In genomic region chr15:98817745-98818144, GRCh38 we compare ENCODE assay signal across 25 cellular contexts.
A peak's percentile ranks its signal among the peaks of the same experiment; 100 is the strongest.
DNase-seq lines count a peak whose midpoint lies in the region; ATAC-seq, FAIRE-seq and TF ChIP-seq lines count a peak whose summit lies in the region.
"Had no signal": no experiment of that assay in that cellular context is flagged by ENCODE, and none has a peak within 500 bp of the region (broad histone marks: within the 10 kb centered on the region; RNA-seq: fewer than 3 reads in every experiment).

No MANE protein-coding gene starts in this region.

- peaks cover 19% of the 10 kb centered on the region for H3K36me3 Mint-ChIP-seq in endodermal cell (ENCODE audit: low read depth)

- H3K4me2 ChIP-seq in HepG2 (ENCODE audit: low read depth, low read length): peak overlapping the region; percentile 1; the same call in 1 of the 2 replicates
- H3K4me2 ChIP-seq: BLaER1 had no signal

- H3K4me3 ChIP-seq in HepG2 (replicated peaks in 1 of 3; ENCODE audit: insufficient read depth in 1 of 3, low read depth in 2 of 3, low read length in 3 of 3): no peak overlapping the region
- no peak overlapping the region for H3K4me3 ChIP-seq in right lobe of liver
- no peak overlapping the region for H3K4me3 ChIP-seq in Panc1 (ENCODE audit: low read depth in 2 of 2, low read length in 2 of 2)
- H3K4me3 ChIP-seq in endodermal cell (ENCODE audit: low read length): no peak overlapping the region
- H3K4me3 ChIP-seq in HAP-1: no peak overlapping the region
- H3K4me3 ChIP-seq in small intestine (ENCODE audit: low read depth in 1 of 2, low read length in 2 of 2): no peak overlapping the region
- H3K4me3 ChIP-seq: BLaER1, GM12878, GM23248 had no signal

- intact Hi-C loops in HepG2 (cut with micrococcal nuclease; ENCODE audit: unreplicated experiment) (no loop called here), right lobe of liver (cut with DNase I) (no loop called here), Panc1 (cut with micrococcal nuclease; ENCODE audit: unreplicated experiment) (no loop called here), sciatic nerve (cut with DNase I) (no loop called here)

- ATAC-seq in HepG2: peak; percentile 77
- ATAC-seq in right lobe of liver: no peak
- no peak for ATAC-seq in Panc1
- ATAC-seq in sciatic nerve: no peak
- ATAC-seq: CD8-positive, alpha-beta T cell; GM12878 had no signal

- no peak for TF ChIP-seq RAD21 in HepG2 (CRISPR knock-in tag; IDR thresholded peaks at IDR 0.05)

- no peak overlapping the region for H3K4me3 Mint-ChIP-seq in endodermal cell
- H3K4me3 Mint-ChIP-seq: B cell; CD4-positive, CD25-positive, alpha-beta regulatory T cell; CD8-positive, alpha-beta T cell had no signal

- no peaks in the 10 kb centered on the region for H3K9me3 ChIP-seq in HepG2 (ENCODE audit: low read length)
- no peaks in the 10 kb centered on the region for H3K9me3 ChIP-seq in right lobe of liver
- H3K9me3 ChIP-seq in Panc1 (ENCODE audit: control insufficient read depth, insufficient read depth, low read depth, low read length): no peaks in the 10 kb centered on the region; the same call in 1 of the 2 replicates
- H3K9me3 ChIP-seq in endodermal cell (ENCODE audit: control insufficient read depth, low read length): no peaks in the 10 kb centered on the region
- H3K9me3 ChIP-seq in HAP-1: no peaks in the 10 kb centered on the region
- no peaks in the 10 kb centered on the region for H3K9me3 ChIP-seq in small intestine (ENCODE audit: control insufficient read depth, low read depth)
- H3K9me3 ChIP-seq: Caco-2 had no signal

- H3K27me3 ChIP-seq in HepG2 (ENCODE audit: control insufficient read depth in 1 of 2, insufficient read depth in 2 of 2, low read length in 2 of 2) (no peaks in the 10 kb centered on the region), right lobe of liver (no peaks in the 10 kb centered on the region), Panc1 (ENCODE audit: control insufficient read depth, insufficient read depth, low read length) (no peaks in the 10 kb centered on the region), endodermal cell (ENCODE audit: control insufficient read depth, insufficient read depth, low read length, poor library complexity, severe bottlenecking) (no peaks in the 10 kb centered on the region), HAP-1 (ENCODE audit: low read depth) (no peaks in the 10 kb centered on the region), small intestine (ENCODE audit: control insufficient read depth in 2 of 2, insufficient read depth in 2 of 2, low read length in 2 of 2) (no peaks in the 10 kb centered on the region)
- H3K27me3 ChIP-seq: BLaER1 had no signal

- peak overlapping the region; percentile 52 for H3K27ac Mint-ChIP-seq in endodermal cell
- H3K27ac Mint-ChIP-seq: B cell; CD4-positive, CD25-positive, alpha-beta regulatory T cell; CD8-positive, alpha-beta T cell had no signal

- H2AFZ ChIP-seq in HepG2 (ENCODE audit: low read length): no peak overlapping the region
- H2AFZ ChIP-seq: GM23248 had no signal

- POLR2A ChIA-PET in HepG2 (lab: Yijun Ruan, JAX): no interaction called here
- POLR2A ChIA-PET in Panc1 (lab: Charles Lee): no interaction called here

- no peak for TF ChIP-seq CTCF in HepG2 (CRISPR knock-in tag; IDR thresholded peaks at IDR 0.05)
- no peak for TF ChIP-seq CTCF in right lobe of liver (IDR thresholded peaks at IDR 0.05)
- TF ChIP-seq CTCF in Panc1 (IDR thresholded peaks at IDR 0.05): no peak
- TF ChIP-seq CTCF in endodermal cell (conservative IDR thresholded peaks at IDR 0.05): no peak

- peaks cover 49% of the 10 kb centered on the region for H3K4me1 ChIP-seq in HepG2 (ENCODE audit: insufficient read depth, low read length)
- no peaks in the 10 kb centered on the region for H3K4me1 ChIP-seq in right lobe of liver
- peaks cover 4% of the 10 kb centered on the region; the same call in 1 of the 2 replicates for H3K4me1 ChIP-seq in Panc1 (ENCODE audit: control insufficient read depth, insufficient read depth, low read length)
- H3K4me1 ChIP-seq in endodermal cell (ENCODE audit: control insufficient read depth, insufficient read depth, low read length): peaks cover 11% of the 10 kb centered on the region
- H3K4me1 ChIP-seq in HAP-1: peaks cover 30% of the 10 kb centered on the region
- no peaks in the 10 kb centered on the region for H3K4me1 ChIP-seq in small intestine (ENCODE audit: control insufficient read depth in 2 of 2, insufficient read depth in 1 of 2, low read depth in 1 of 2, low read length in 1 of 2)
- H3K4me1 ChIP-seq: Caco-2 had no signal

- H3K27me3 Mint-ChIP-seq in endodermal cell (ENCODE audit: insufficient read depth): no peaks in the 10 kb centered on the region
- H3K27me3 Mint-ChIP-seq: B cell; CD4-positive, CD25-positive, alpha-beta regulatory T cell had no signal

- H3K9me3 Mint-ChIP-seq in endodermal cell: no peaks in the 10 kb centered on the region

- TF ChIP-seq EP300 in HepG2 (IDR thresholded peaks at IDR 0.05; ENCODE audit: low read depth in 2 of 2, low read length in 2 of 2) (no peak), HepG2 (CRISPR knock-in tag; IDR thresholded peaks at IDR 0.05; ENCODE audit: borderline replicate concordance) (no peak)

- 61% methylated on average over 2 of the region's 2 CpGs for WGBS in HepG2 (ENCODE audit: low lambda C conversion rate)
- 56% methylated on average over 2 of the region's 2 CpGs for WGBS in right lobe of liver (ENCODE audit: insufficient coverage, low coverage, low lambda C conversion rate, missing lambda C conversion rate)
- 81 to 92% methylated on average over 2 of the region's 2 CpGs for WGBS in endodermal cell (ENCODE audit: insufficient coverage in 1 of 2, insufficient read length in 1 of 2), 2 experiments
- WGBS in small intestine, 3 donors: 92 to 97% (median 93%) methylated on average over 2 of the region's 2 CpGs

- H3K4me1 Mint-ChIP-seq in endodermal cell: peaks cover 64% of the 10 kb centered on the region
- H3K4me1 Mint-ChIP-seq: B cell had no signal

- H3K27ac ChIP-seq in HepG2 (ENCODE audit: extremely low read length, insufficient read depth, low read length) (no peak overlapping the region), right lobe of liver (no peak overlapping the region), Panc1 (ENCODE audit: low read length) (peak overlapping the region; percentile 30; the same call in 1 of the 2 replicates), endodermal cell (ENCODE audit: low read depth, low read length) (no peak overlapping the region), small intestine (ENCODE audit: low read depth in 1 of 2, low read length in 1 of 2) (no peak overlapping the region)
- H3K27ac ChIP-seq: 22Rv1, BLaER1, C4-2B, GM23248 had no signal

- FAIRE-seq in HepG2 (lab: Jason Lieb, UNC): no peak
- no peak for FAIRE-seq in small intestine (lab: Jason Lieb, UNC)
- FAIRE-seq: A204.1, D721Med, GM12878, GM19239 had no signal

- BruUV-seq in HepG2 (replicated peaks; lab: Mats Ljungman, UMichigan) (no TSS peak), Panc1 (replicated peaks; lab: Mats Ljungman, UMichigan) (no TSS peak)

- H3K9ac ChIP-seq in HepG2 (ENCODE audit: insufficient read depth, low read depth, low read length) (no peak overlapping the region), endodermal cell (ENCODE audit: extremely low read depth, low read length, poor library complexity, severe bottlenecking) (no peak overlapping the region)
- H3K9ac ChIP-seq: BLaER1, GM23248 had no signal

- CTCF ChIA-PET in HepG2 (lab: Yijun Ruan, JAX; ENCODE audit: low intra/inter-chr PET ratio, low total read pairs) (no interaction called here), Panc1 (lab: Charles Lee) (no interaction called here)

- peaks cover 46% of the 10 kb centered on the region for H4K20me1 ChIP-seq in HepG2 (ENCODE audit: insufficient read depth, low read length)

- TF ChIP-seq POLR2A in HepG2 (IDR thresholded peaks at IDR 0.05; ENCODE audit: insufficient read depth in 1 of 2, low read depth in 2 of 2, low read length in 2 of 2) (no peak), right lobe of liver (IDR thresholded peaks at IDR 0.05) (no peak)

- H3K36me3 ChIP-seq in HepG2 (replicated peaks in 1 of 2; ENCODE audit: control insufficient read depth in 1 of 2, insufficient read depth in 2 of 2, low read length in 2 of 2) (peaks cover 0 to 1% of the 10 kb centered on the region in 2 experiments; a peak in 1 of 5 replicates), right lobe of liver (no peaks in the 10 kb centered on the region), Panc1 (ENCODE audit: control insufficient read depth, insufficient read depth, low read length) (no peaks in the 10 kb centered on the region), endodermal cell (ENCODE audit: control insufficient read depth, insufficient read depth, low read length) (peaks cover 37% of the 10 kb centered on the region), HAP-1 (replicated peaks) (no peaks in the 10 kb centered on the region), small intestine (ENCODE audit: control insufficient read depth in 2 of 2, insufficient read depth in 2 of 2, low read length in 2 of 2) (no peaks in the 10 kb centered on the region)

- H3K79me2 ChIP-seq in HepG2 (ENCODE audit: insufficient read depth, low read length): peaks cover 43% of the 10 kb centered on the region

- in situ Hi-C loops in HepG2 (cut with HindIII; ENCODE audit: extremely low pct_ligation_motif_present, low pct_unique_long_range_greater_than_20kb) (no loop called here), Panc1 (cut with HindIII; ENCODE audit: low pct_unique_long_range_greater_than_20kb, low sequenced_read_pairs) (no loop called here), HAP-1 (cut with MboI; ENCODE audit: low sequenced_read_pairs) (no loop called here)

- DNase-seq in HepG2 (ENCODE audit: low spot score): peak; percentile 42
- DNase-seq in right lobe of liver: no peak
- DNase-seq in Panc1 (ENCODE audit: low read depth, low spot score): no peak
- DNase-seq in endodermal cell: peak; percentile 31
- no peak for DNase-seq in HAP-1 (ENCODE audit: low spot score in 2 of 2)
- DNase-seq in OCI-M2 (lab: John Stamatoyannopoulos, UW; ENCODE audit: unreplicated experiment): no peak
- DNase-seq in small intestine: no peak
- DNase-seq in sciatic nerve (ENCODE audit: low spot score): no peak
- DNase-seq: Caco-2; CD4-positive, CD25-positive, alpha-beta regulatory T cell; CD8-positive, alpha-beta T cell; DMS 273 treated with DMSO at 0.1 percent for 48 hours; DMS79; EL; GDM1; GM23248; HCEC 1CT had no signal

TF ChIP-seq in HepG2, 621 proteins besides CTCF, POLR2A, EP300 and RAD21 (continues in another document):
- TF ChIP-seq GATAD2A (CRISPR knock-in tag; IDR thresholded peaks at IDR 0.05): peak; percentile 51
- TF ChIP-seq ELF3 (CRISPR knock-in tag; IDR thresholded peaks at IDR 0.05): peak; percentile 82
- TF ChIP-seq ZNF30 (CRISPR knock-in tag; IDR thresholded peaks at IDR 0.05): no peak
- TF ChIP-seq NR2F6 (IDR thresholded peaks at IDR 0.05): no peak
- peak; percentile 41; the same call in 1 of the 2 replicates for TF ChIP-seq NR2F6 (CRISPR knock-in tag; IDR thresholded peaks at IDR 0.05)
- no peak for TF ChIP-seq SOX13 (IDR thresholded peaks at IDR 0.05)
- TF ChIP-seq SOX13 (CRISPR knock-in tag; conservative IDR thresholded peaks at IDR 0.05 in 1 of 2, IDR thresholded peaks at IDR 0.05 in 1 of 2): 0 out of 4 replicates have a peak, but pooled peaks of 1 of the 2 experiments have one; percentile 20
- peak; percentile 71 for TF ChIP-seq HNF4A (CRISPR knock-in tag; IDR thresholded peaks at IDR 0.05)
- no peak for TF ChIP-seq FOXA1 (IDR thresholded peaks at IDR 0.05)
- peak; percentile 40; the same call in 1 of the 2 replicates for TF ChIP-seq FOXA1 (CRISPR knock-in tag; IDR thresholded peaks at IDR 0.05)

Comparison
In these comparisons a context has a peak if more than half of its experiments do, and no peak if none do; other contexts are left out.
1. DNase-seq: peak in HepG2 (single experiment) and endodermal cell (single experiment); none in right lobe of liver (0 of 3), Panc1 (single experiment), HAP-1 (0 of 2), OCI-M2 (single experiment), small intestine (single experiment) and sciatic nerve (single experiment).